8 cellular contexts compared by ENCODE assay signal in genomic region chr7:140230862-140231778, GRCh38. TPM values are rescaled to one million over a fixed set of nuclear protein-coding genes. Genes with fewer than 3 reads are reported as not detected.
A peak's percentile ranks its signal among the peaks of the same experiment; 100 is the strongest.
DNase-seq lines count a peak whose midpoint lies in the region; ATAC-seq and TF ChIP-seq lines count a peak whose summit lies in the region.

No MANE protein-coding gene starts in this region.

- peak; percentile 23 to 24 for ATAC-seq in naive thymus-derived CD8-positive, alpha-beta T cell
- ATAC-seq in stimulated activated naive CD8-positive, alpha-beta T cell treated with anti-CD3 and anti-CD28 coated beads, Interleukin-15, amount 100 ng/mL, for 72 hours, result peak; percentile 66
- ATAC-seq in HG03521 (IDR thresholded peaks at IDR 0.05; ENCODE audit: unreplicated experiment) (no peak), HG03159 (IDR thresholded peaks at IDR 0.05; ENCODE audit: unreplicated experiment) (no peak)

- H3K27me3 Mint-ChIP-seq in activated T-cell treated with anti-CD3 and anti-CD28 coated beads, Interleukin-2, amount 50 U/mL, for 24 hours, result no peaks in the 10 kb centered on the region
- no peaks in the 10 kb centered on the region for H3K27me3 Mint-ChIP-seq in naive thymus-derived CD8-positive, alpha-beta T cell
- H3K27me3 Mint-ChIP-seq in stimulated activated naive CD8-positive, alpha-beta T cell treated with anti-CD3 and anti-CD28 coated beads, Interleukin-15, amount 100 ng/mL, for 72 hours, result no peaks in the 10 kb centered on the region

- peak; percentile 55 for DNase-seq in GM20000 (ENCODE audit: low spot score)
- peak; percentile 95 for DNase-seq in NCI-H748 (lab: John Stamatoyannopoulos, UW; ENCODE audit: unreplicated experiment)
- DNase-seq in activated T-cell treated with anti-CD3 and anti-CD28 coated beads, Interleukin-2, amount 50 U/mL, for 24 hours, result peak; percentile 77
- DNase-seq in esophagus squamous epithelium (lab: John Stamatoyannopoulos, UW), result no peak
- DNase-seq in naive thymus-derived CD8-positive, alpha-beta T cell, result peak; percentile 36 to 80 (median 50)
- DNase-seq in stimulated activated naive CD8-positive, alpha-beta T cell treated with anti-CD3 and anti-CD28 coated beads, Interleukin-15, amount 100 ng/mL, for 72 hours, result peak; percentile 59 to 70

- H3K4me3 ChIP-seq in esophagus squamous epithelium, result peak overlapping the region; percentile 33 to 69 (median 55)

- TF ChIP-seq CTCF in GM20000 (IDR thresholded peaks at IDR 0.05; ENCODE audit: extremely low read depth, missing control alignments) (no peak), esophagus squamous epithelium (IDR thresholded peaks at IDR 0.05) (no peak)

- 0 to 1% methylated on average over 17 to 27 of the region's 60 CpGs for WGBS in esophagus squamous epithelium, 2 donors

- H3K36me3 ChIP-seq in esophagus squamous epithelium, result no peaks in the 10 kb centered on the region

- H3K27me3 ChIP-seq in esophagus squamous epithelium, result peaks cover 0 to 20% (median 0%) of the 10 kb centered on the region in 4 donors

- intact Hi-C loops in esophagus squamous epithelium (cut with DNase I), result no loop called here

- TF ChIP-seq POLR2A in esophagus squamous epithelium (IDR thresholded peaks at IDR 0.05), result no peak

- H3K27ac Mint-ChIP-seq in activated T-cell treated with anti-CD3 and anti-CD28 coated beads, Interleukin-2, amount 50 U/mL, for 24 hours, result peak overlapping the region; percentile 94
- H3K27ac Mint-ChIP-seq in naive thymus-derived CD8-positive, alpha-beta T cell, result peak overlapping the region; percentile 96 to 100 (median 99)
- peak overlapping the region; percentile 93 to 97 for H3K27ac Mint-ChIP-seq in stimulated activated naive CD8-positive, alpha-beta T cell treated with anti-CD3 and anti-CD28 coated beads, Interleukin-15, amount 100 ng/mL, for 72 hours

- peak overlapping the region; percentile 81 for H3K4me3 Mint-ChIP-seq in activated T-cell treated with anti-CD3 and anti-CD28 coated beads, Interleukin-2, amount 50 U/mL, for 24 hours
- H3K4me3 Mint-ChIP-seq in naive thymus-derived CD8-positive, alpha-beta T cell, result peak overlapping the region; percentile 93 to 98 (median 96)
- peak overlapping the region; percentile 92 to 94 for H3K4me3 Mint-ChIP-seq in stimulated activated naive CD8-positive, alpha-beta T cell treated with anti-CD3 and anti-CD28 coated beads, Interleukin-15, amount 100 ng/mL, for 72 hours

- no peaks in the 10 kb centered on the region for H3K9me3 ChIP-seq in esophagus squamous epithelium

- no peaks in the 10 kb centered on the region for H3K36me3 Mint-ChIP-seq in activated T-cell treated with anti-CD3 and anti-CD28 coated beads, Interleukin-2, amount 50 U/mL, for 24 hours (ENCODE audit: low read depth)
- H3K36me3 Mint-ChIP-seq in naive thymus-derived CD8-positive, alpha-beta T cell, result no peaks in the 10 kb centered on the region

- POLR2A ChIA-PET in naive thymus-derived CD8-positive, alpha-beta T cell (lab: Charles Lee), result interaction anchor here (0.6 to 10.6 kb wide), 22 partner anchors 8 to 869 kb away, joined by 3 to 303 read pairs (median 10); partner anchors contain the start of genes KDM7A, MKRN1 and PARP12

- peaks cover 42% of the 10 kb centered on the region for H3K4me1 Mint-ChIP-seq in activated T-cell treated with anti-CD3 and anti-CD28 coated beads, Interleukin-2, amount 50 U/mL, for 24 hours (ENCODE audit: low read depth)
- peaks cover 21 to 59% (median 48%) of the 10 kb centered on the region in 4 donors for H3K4me1 Mint-ChIP-seq in naive thymus-derived CD8-positive, alpha-beta T cell
- peaks cover 46% of the 10 kb centered on the region for H3K4me1 Mint-ChIP-seq in stimulated activated naive CD8-positive, alpha-beta T cell treated with anti-CD3 and anti-CD28 coated beads, Interleukin-15, amount 100 ng/mL, for 72 hours

- peaks cover 23 to 44% (median 32%) of the 10 kb centered on the region in 3 donors for H3K4me1 ChIP-seq in esophagus squamous epithelium

- H3K27ac ChIP-seq in esophagus squamous epithelium, result peak overlapping the region; percentile 84 to 87 (median 86)

- no peaks in the 10 kb centered on the region for H3K9me3 Mint-ChIP-seq in activated T-cell treated with anti-CD3 and anti-CD28 coated beads, Interleukin-2, amount 50 U/mL, for 24 hours
- no peaks in the 10 kb centered on the region for H3K9me3 Mint-ChIP-seq in naive thymus-derived CD8-positive, alpha-beta T cell
- no peaks in the 10 kb centered on the region for H3K9me3 Mint-ChIP-seq in stimulated activated naive CD8-positive, alpha-beta T cell treated with anti-CD3 and anti-CD28 coated beads, Interleukin-15, amount 100 ng/mL, for 72 hours

RNA-seq across cellular contexts. Expression of gene KDM7A, which starts 54.3 kb away (rescaled TPM):
- 10 to 100 TPM; 11.5 to 28.3 (median 19.9) TPM for total RNA-seq in esophagus squamous epithelium
- total RNA-seq in naive thymus-derived CD8-positive, alpha-beta T cell, result 10 to 100 TPM; 60.7 to 65.4 TPM
- polyA plus RNA-seq in naive thymus-derived CD8-positive, alpha-beta T cell, result 1 to 10 TPM; 3.5 to 4.4 (median 4.3) TPM

Comparison
In these comparisons a context has a peak if more than half of its experiments do, and no peak if none do; other contexts are left out.
1. ATAC-seq: peak in naive thymus-derived CD8-positive, alpha-beta T cell (2 of 2) and stimulated activated naive CD8-positive, alpha-beta T cell treated with anti-CD3 and anti-CD28 coated beads, Interleukin-15, amount 100 ng/mL, for 72 hours (single experiment); none in HG03521 (single experiment) and HG03159 (single experiment).
2. Peak in every context shown above with its lines, with median percentiles within 50 percentile points of each other: H3K27ac Mint-ChIP-seq and H3K4me3 Mint-ChIP-seq.